Comparison of ENCODE assay signal across 1 cellular context in the genomic region with DNA sequence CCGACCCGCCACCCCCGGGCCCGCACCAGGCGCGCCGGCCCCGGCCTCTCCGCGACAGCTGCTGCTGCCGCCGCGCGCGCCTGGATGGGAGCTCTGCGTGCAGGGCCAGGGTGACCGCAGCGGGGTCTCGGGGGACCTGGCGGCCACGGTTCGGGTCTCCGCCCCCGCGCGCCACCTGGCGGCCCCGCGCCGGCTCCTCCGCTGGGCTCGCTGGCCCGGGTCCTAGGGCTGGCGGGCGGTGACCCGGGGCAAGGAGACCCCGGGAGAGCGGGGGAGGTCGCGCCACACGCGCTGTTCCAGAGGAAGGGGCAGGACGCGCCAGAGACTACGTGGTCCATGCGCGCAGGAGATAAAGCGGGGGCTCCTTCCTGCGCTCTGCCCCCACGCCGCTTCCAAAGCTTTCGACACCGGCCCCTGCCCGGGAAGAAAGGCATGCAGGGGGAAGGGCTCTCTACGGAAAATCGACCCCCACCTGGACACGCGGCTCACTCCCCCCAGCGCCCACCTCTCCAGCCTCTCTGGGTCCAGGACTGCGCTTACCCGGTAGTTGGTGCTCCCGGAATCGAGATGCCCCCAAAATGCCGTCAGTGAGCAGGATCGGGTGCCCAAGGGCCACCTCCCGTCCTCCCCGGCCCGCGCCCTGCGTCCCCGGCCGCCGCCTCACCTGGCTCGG.
TF ChIP-seq lines count a peak whose summit lies in the region.

No MANE protein-coding gene starts in this region.

TF ChIP-seq in HEK293, 187 proteins besides CTCF, POLR2A, EP300 and RAD21 (continued from another document):
- TF ChIP-seq, protein P1, sequence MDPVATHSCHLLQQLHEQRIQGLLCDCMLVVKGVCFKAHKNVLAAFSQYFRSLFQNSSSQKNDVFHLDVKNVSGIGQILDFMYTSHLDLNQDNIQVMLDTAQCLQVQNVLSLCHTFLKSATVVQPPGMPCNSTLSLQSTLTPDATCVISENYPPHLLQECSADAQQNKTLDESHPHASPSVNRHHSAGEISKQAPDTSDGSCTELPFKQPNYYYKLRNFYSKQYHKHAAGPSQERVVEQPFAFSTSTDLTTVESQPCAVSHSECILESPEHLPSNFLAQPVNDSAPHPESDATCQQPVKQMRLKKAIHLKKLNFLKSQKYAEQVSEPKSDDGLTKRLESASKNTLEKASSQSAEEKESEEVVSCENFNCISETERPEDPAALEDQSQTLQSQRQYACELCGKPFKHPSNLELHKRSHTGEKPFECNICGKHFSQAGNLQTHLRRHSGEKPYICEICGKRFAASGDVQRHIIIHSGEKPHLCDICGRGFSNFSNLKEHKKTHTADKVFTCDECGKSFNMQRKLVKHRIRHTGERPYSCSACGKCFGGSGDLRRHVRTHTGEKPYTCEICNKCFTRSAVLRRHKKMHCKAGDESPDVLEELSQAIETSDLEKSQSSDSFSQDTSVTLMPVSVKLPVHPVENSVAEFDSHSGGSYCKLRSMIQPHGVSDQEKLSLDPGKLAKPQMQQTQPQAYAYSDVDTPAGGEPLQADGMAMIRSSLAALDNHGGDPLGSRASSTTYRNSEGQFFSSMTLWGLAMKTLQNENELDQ (tag by site-specific recombination; IDR thresholded peaks at IDR 0.05; ENCODE audit: low read depth): no peak
- TF ChIP-seq, protein P2, sequence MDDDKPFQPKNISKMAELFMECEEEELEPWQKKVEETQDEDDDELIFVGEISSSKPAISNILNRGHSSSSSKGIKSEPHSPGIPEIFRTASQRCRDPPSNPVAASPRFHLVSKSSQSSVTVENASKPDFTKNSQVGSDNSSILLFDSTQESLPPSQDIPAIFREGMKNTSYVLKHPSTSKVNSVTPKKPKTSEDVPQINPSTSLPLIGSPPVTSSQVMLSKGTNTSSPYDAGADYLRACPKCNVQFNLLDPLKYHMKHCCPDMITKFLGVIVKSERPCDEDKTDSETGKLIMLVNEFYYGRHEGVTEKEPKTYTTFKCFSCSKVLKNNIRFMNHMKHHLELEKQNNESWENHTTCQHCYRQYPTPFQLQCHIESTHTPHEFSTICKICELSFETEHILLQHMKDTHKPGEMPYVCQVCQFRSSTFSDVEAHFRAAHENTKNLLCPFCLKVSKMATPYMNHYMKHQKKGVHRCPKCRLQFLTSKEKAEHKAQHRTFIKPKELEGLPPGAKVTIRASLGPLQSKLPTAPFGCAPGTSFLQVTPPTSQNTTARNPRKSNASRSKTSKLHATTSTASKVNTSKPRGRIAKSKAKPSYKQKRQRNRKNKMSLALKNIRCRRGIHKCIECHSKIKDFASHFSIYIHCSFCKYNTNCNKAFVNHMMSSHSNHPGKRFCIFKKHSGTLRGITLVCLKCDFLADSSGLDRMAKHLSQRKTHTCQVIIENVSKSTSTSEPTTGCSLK (tag by site-specific recombination; IDR thresholded peaks at IDR 0.05): no peak
- TF ChIP-seq ZNF416 (tag by site-specific recombination; IDR thresholded peaks at IDR 0.05): no peak
- peak; percentile 29; the same call in 1 of the 2 replicates for TF ChIP-seq EGR2 (tag by site-specific recombination; IDR thresholded peaks at IDR 0.05; ENCODE audit: low read depth)
- TF ChIP-seq ZNF239 (tag by site-specific recombination; IDR thresholded peaks at IDR 0.05): no peak
- no peak for TF ChIP-seq ZBTB21 (tag by site-specific recombination; IDR thresholded peaks at IDR 0.05)
- no peak for TF ChIP-seq GLI4 (tag by site-specific recombination; IDR thresholded peaks at IDR 0.05)
